Comparison of ENCODE assay signal across 14 cellular contexts in genomic region chr13:106513025-106513424, GRCh38. TPM values are rescaled to one million over a fixed set of nuclear protein-coding genes. Genes with fewer than 3 reads are reported as not detected.
DNase-seq lines count a peak whose midpoint lies in the region; ATAC-seq, FAIRE-seq and TF ChIP-seq lines count a peak whose summit lies in the region.
"Had no signal": no experiment of that assay in that cellular context is flagged by ENCODE, and none has a peak within 500 bp of the region (broad histone marks: within the 10 kb centered on the region; RNA-seq: fewer than 3 reads in every experiment).

No MANE protein-coding gene starts in this region.

- no peak for TF ChIP-seq CTCF in astrocyte (IDR thresholded peaks at IDR 0.05; ENCODE audit: insufficient read depth, low read depth, low read length)
- TF ChIP-seq CTCF in smooth muscle cell (IDR thresholded peaks at IDR 0.05; ENCODE audit: borderline replicate concordance, insufficient read depth, poor library complexity, severe bottlenecking), result no peak
- TF ChIP-seq CTCF in left lung (IDR thresholded peaks at IDR 0.05), result no peak

- H3K79me2 ChIP-seq in astrocyte (ENCODE audit: insufficient read depth, low read length), result peaks cover 97% of the 10 kb centered on the region
- peaks cover 83% of the 10 kb centered on the region for H3K79me2 ChIP-seq in smooth muscle cell (ENCODE audit: low read depth)

- H3F3A ChIP-seq in smooth muscle cell (ENCODE audit: low read depth), result no peaks in the 10 kb centered on the region

- ATAC-seq in GM21423 (IDR thresholded peaks at IDR 0.05; ENCODE audit: unreplicated experiment), result no peak
- no peak for ATAC-seq in left lung

- peaks cover 10% of the 10 kb centered on the region for H3K36me3 Mint-ChIP-seq in astrocyte (ENCODE audit: low read depth, unreplicated experiment)

- FAIRE-seq in astrocyte (lab: Jason Lieb, UNC), result peak; percentile 17
- no peak for FAIRE-seq in small intestine (lab: Jason Lieb, UNC)

- no peaks in the 10 kb centered on the region for H3K9me3 Mint-ChIP-seq in astrocyte (ENCODE audit: unreplicated experiment)
- H3K9me3 Mint-ChIP-seq: H9 had no signal

- intact Hi-C loops in left lung (cut with DNase I), result no loop called here

- H4K20me1 ChIP-seq in astrocyte (ENCODE audit: insufficient read depth, low read length) (peaks cover 6% of the 10 kb centered on the region), smooth muscle cell (ENCODE audit: low read depth) (peaks cover 4% of the 10 kb centered on the region)

- H2AFZ ChIP-seq in astrocyte (ENCODE audit: low read depth, low read length) (no peak overlapping the region), smooth muscle cell (ENCODE audit: low read depth) (no peak overlapping the region)

- H3K4me1 ChIP-seq in astrocyte (ENCODE audit: insufficient read depth, low read length), result peaks cover 44% of the 10 kb centered on the region
- H3K4me1 ChIP-seq in smooth muscle cell (ENCODE audit: low read depth), result peaks cover 48% of the 10 kb centered on the region
- no peaks in the 10 kb centered on the region for H3K4me1 ChIP-seq in small intestine (ENCODE audit: control insufficient read depth in 2 of 2, insufficient read depth in 1 of 2, low read depth in 1 of 2, low read length in 1 of 2)
- peaks cover 7 to 19% of the 10 kb centered on the region in 2 donors for H3K4me1 ChIP-seq in left lung
- H3K4me1 ChIP-seq: adrenal gland had no signal

- WGBS in smooth muscle cell (ENCODE audit: low lambda C conversion rate), result 42% methylated on average over 4 of the region's 4 CpGs
- 41 to 63% (median 55%) methylated on average over 4 of the region's 4 CpGs for WGBS in small intestine, 3 donors

- H3K36me3 ChIP-seq in astrocyte (ENCODE audit: insufficient read depth, low read length), result peaks cover 11% of the 10 kb centered on the region
- H3K36me3 ChIP-seq in smooth muscle cell (ENCODE audit: low read depth), result no peaks in the 10 kb centered on the region
- H3K36me3 ChIP-seq in small intestine (ENCODE audit: control insufficient read depth in 2 of 2, insufficient read depth in 2 of 2, low read length in 2 of 2), result peaks cover 0 to 4% of the 10 kb centered on the region in 2 donors
- H3K36me3 ChIP-seq in left lung, result peaks cover 0 to 9% of the 10 kb centered on the region in 2 donors
- H3K36me3 ChIP-seq: adrenal gland had no signal

- H3K4me1 Mint-ChIP-seq in astrocyte (ENCODE audit: low read depth, unreplicated experiment), result peaks cover 45% of the 10 kb centered on the region

- H3K4me3 Mint-ChIP-seq in astrocyte (ENCODE audit: unreplicated experiment), result no peak overlapping the region

- peak overlapping the region; percentile 92 for H3K27ac Mint-ChIP-seq in astrocyte (ENCODE audit: unreplicated experiment)

- no peaks in the 10 kb centered on the region for H3K27me3 ChIP-seq in astrocyte (ENCODE audit: insufficient read depth, low read length)
- H3K27me3 ChIP-seq in smooth muscle cell (ENCODE audit: low read depth), result no peaks in the 10 kb centered on the region
- H3K27me3 ChIP-seq in small intestine (ENCODE audit: control insufficient read depth in 2 of 2, insufficient read depth in 2 of 2, low read length in 2 of 2), result no peaks in the 10 kb centered on the region
- no peaks in the 10 kb centered on the region for H3K27me3 ChIP-seq in left lung
- H3K27me3 ChIP-seq: adrenal gland had no signal

- H3K9me3 ChIP-seq in astrocyte (ENCODE audit: insufficient read depth, low read depth, low read length), result no peaks in the 10 kb centered on the region
- H3K9me3 ChIP-seq in smooth muscle cell (replicated peaks; ENCODE audit: low read depth), result no peaks in the 10 kb centered on the region
- H3K9me3 ChIP-seq in small intestine (ENCODE audit: control insufficient read depth, low read depth), result no peaks in the 10 kb centered on the region
- no peaks in the 10 kb centered on the region for H3K9me3 ChIP-seq in left lung
- H3K9me3 ChIP-seq: adrenal gland had no signal

- H3K4me2 ChIP-seq in astrocyte (ENCODE audit: low read length), result peak overlapping the region; percentile 59
- peak overlapping the region; percentile 73 for H3K4me2 ChIP-seq in smooth muscle cell

- peak; percentile 57 for DNase-seq in HT-29 (ENCODE audit: low spot score)
- DNase-seq in astrocyte (ENCODE audit: low read depth), result peak; percentile 73
- peak; percentile 25 for DNase-seq in globus pallidus (ENCODE audit: low spot score)
- DNase-seq in smooth muscle cell (lab: John Stamatoyannopoulos, UW; ENCODE audit: unreplicated experiment), result no peak
- no peak for DNase-seq in small intestine
- DNase-seq in left lung, result no peak
- no peak for DNase-seq in iPS-NIHi7 (ENCODE audit: extremely low spot score)
- DNase-seq: activated CD4-positive, alpha-beta T cell treated with anti-CD3 and anti-CD28 coated beads for 4 hours; activated T-cell treated with anti-CD3 and anti-CD28 coated beads, Interleukin-2, amount 50 U/mL, for 1 hour; adrenal gland; H9; NCI-H226; T-helper 1 cell had no signal

- no peak overlapping the region for H3K4me3 ChIP-seq in astrocyte (ENCODE audit: insufficient read depth, low read depth, low read length)
- no peak overlapping the region for H3K4me3 ChIP-seq in smooth muscle cell
- no peak overlapping the region for H3K4me3 ChIP-seq in small intestine (ENCODE audit: low read depth in 1 of 2, low read length in 2 of 2)
- no peak overlapping the region for H3K4me3 ChIP-seq in left lung
- H3K4me3 ChIP-seq: adrenal gland had no signal

- H3K27ac ChIP-seq in astrocyte (ENCODE audit: low read depth, low read length), result peak overlapping the region; percentile 60
- H3K27ac ChIP-seq in smooth muscle cell (ENCODE audit: low read depth), result peak overlapping the region; percentile 59
- H3K27ac ChIP-seq in small intestine (ENCODE audit: low read depth in 1 of 2, low read length in 1 of 2), result no peak overlapping the region
- no peak overlapping the region for H3K27ac ChIP-seq in left lung
- H3K27ac ChIP-seq: adrenal gland had no signal

- H3K9ac ChIP-seq in astrocyte (ENCODE audit: low read length), result peak overlapping the region; percentile 24
- H3K9ac ChIP-seq in smooth muscle cell (ENCODE audit: low read depth), result no peak overlapping the region

- H3K27me3 Mint-ChIP-seq in astrocyte (ENCODE audit: low read depth, unreplicated experiment), result no peaks in the 10 kb centered on the region

RNA-seq across cellular contexts. Expression of gene EFNB2, which starts 22.4 kb away (rescaled TPM):
- 30.0 and 31.0 TPM in 2 replicates for total RNA-seq in HT-29 (2014; rRNA removed; shearing (Covaris generic))
- total RNA-seq in astrocyte, result 93.2 and 93.4 TPM in 2 replicates
- total RNA-seq in smooth muscle cell, result 35.0 and 42.0 TPM in 2 replicates
- polyA plus RNA-seq in smooth muscle cell, result 15.5 and 38.8 TPM in 2 replicates
- polyA plus RNA-seq in small intestine, result 10 to 100 TPM; 10.8 to 33.0 (median 18.1) TPM
- total RNA-seq in left lung, result 10 to 100 TPM; 39.6 to 40.2 TPM

RNA-seq across cellular contexts. Expression of gene ARGLU1, which starts 54.9 kb away (rescaled TPM):
- 105 and 116 TPM in 2 replicates for total RNA-seq in HT-29 (2014; rRNA removed; shearing (Covaris generic))
- total RNA-seq in astrocyte (52.3 and 56.9 TPM in 2 replicates), smooth muscle cell (43.6 and 78.7 TPM in 2 replicates), left lung (10 to 100 TPM; 67.3 to 84.2 TPM)
- polyA plus RNA-seq in smooth muscle cell (36.5 and 45.8 TPM in 2 replicates), small intestine (10 to 100 TPM; 43.8 to 65.8 (median 46.2) TPM)

Comparison
In these comparisons a context has a peak if more than half of its experiments do, and no peak if none do; other contexts are left out.
1. DNase-seq: peak in HT-29 (single experiment), astrocyte (single experiment) and globus pallidus (single experiment); none in smooth muscle cell (single experiment), small intestine (single experiment), left lung (0 of 2) and iPS-NIHi7 (single experiment).
2. H3K27ac ChIP-seq: peak in astrocyte (single experiment) and smooth muscle cell (single experiment); none in small intestine (0 of 2) and left lung (0 of 2).